15 cellular contexts compared by ENCODE assay signal in the genomic region with DNA sequence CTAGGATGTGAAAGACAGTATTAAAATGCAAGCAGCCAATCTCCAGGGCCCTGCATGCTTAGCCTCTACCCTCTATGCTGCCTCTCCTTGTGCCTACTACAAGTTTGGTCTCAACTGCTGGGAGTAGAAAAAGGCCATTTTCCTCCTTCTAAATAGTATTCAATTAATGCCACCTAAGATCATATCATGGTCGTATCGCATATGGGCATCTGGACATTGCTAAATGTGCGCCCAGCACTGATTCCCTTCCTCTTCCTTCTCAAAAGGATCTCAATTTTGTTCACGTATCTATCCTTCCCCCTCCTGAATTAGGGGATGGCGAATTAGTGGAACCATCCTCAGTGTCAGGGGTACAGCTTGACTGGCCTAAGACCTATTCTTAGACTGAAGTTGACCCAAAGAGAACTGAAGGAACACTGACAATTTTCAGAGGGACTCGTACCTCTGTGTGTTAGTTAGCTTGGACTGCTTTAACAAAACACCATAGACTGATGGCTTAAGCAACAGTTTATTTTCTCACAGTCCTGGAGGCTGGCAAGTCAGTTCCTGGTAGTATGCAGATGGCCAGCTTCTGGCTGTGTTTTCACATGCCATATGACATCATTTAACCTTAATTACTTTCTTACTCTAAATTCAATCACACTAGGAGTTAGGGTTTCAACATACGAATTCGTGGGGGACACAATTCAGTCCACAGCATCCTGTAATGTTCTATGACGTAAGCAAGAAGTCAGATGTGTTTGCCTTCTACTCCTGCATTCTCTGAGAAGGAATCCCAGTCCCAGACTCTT.
DNase-seq lines count a peak whose midpoint lies in the region; ATAC-seq lines count a peak whose summit lies in the region.
"Had no signal": no experiment of that assay in that cellular context is flagged by ENCODE, and none has a peak within 500 bp of the region (broad histone marks: within the 10 kb centered on the region; RNA-seq: fewer than 3 reads in every experiment).

No MANE protein-coding gene starts in this region.

- peak overlapping the region; percentile 3 for H3K27ac ChIP-seq in epithelial cell of prostate
- H3K27ac ChIP-seq: ascending aorta, gastroesophageal sphincter had no signal

- DNase-seq in NCI-H2171 treated with DMSO at 0.1 percent for 48 hours (lab: John Stamatoyannopoulos, UW) (peak; percentile 15), NCI-H2171 (lab: John Stamatoyannopoulos, UW) (no peak), MV-4-11 (lab: John Stamatoyannopoulos, UW) (peak; percentile 25), epithelial cell of prostate (ENCODE audit: low read depth, low spot score) (no peak), skeletal muscle cell (ENCODE audit: low read depth) (peak; percentile 47), COR-L47 (lab: John Stamatoyannopoulos, UW) (no peak), HuH-7.5 (ENCODE audit: low spot score) (no peak)
- DNase-seq: 8988T; activated naive CD4-positive, alpha-beta T cell treated with Interleukin-2 at 50 U/mL for 16 hours; CD8-positive, alpha-beta T cell; NCI-H146; stimulated activated naive CD4-positive, alpha-beta T cell treated with Interleukin-2 at 50 U/mL for 16 hours had no signal

- ATAC-seq in GM19328 (IDR thresholded peaks at IDR 0.05; ENCODE audit: unreplicated experiment) = no peak
- ATAC-seq: CD8-positive, alpha-beta T cell; gastroesophageal sphincter had no signal

- no peak overlapping the region for H3K4me3 ChIP-seq in skeletal muscle cell (ENCODE audit: low read depth, low read length)
- H3K4me3 ChIP-seq: ascending aorta, gastroesophageal sphincter had no signal

Comparison
In these comparisons a context has a peak if more than half of its experiments do, and no peak if none do; other contexts are left out.
1. DNase-seq: peak in NCI-H2171 treated with DMSO at 0.1 percent for 48 hours (single experiment), MV-4-11 (single experiment) and skeletal muscle cell (single experiment); none in NCI-H2171 (single experiment), epithelial cell of prostate (single experiment), COR-L47 (single experiment) and HuH-7.5 (single experiment).